Comparison of ENCODE assay signal across 28 cellular contexts in genomic region chr12:113470871-113471618, GRCh38. TPM values are rescaled to one million over a fixed set of nuclear protein-coding genes. Genes with fewer than 3 reads are reported as not detected.
DNase-seq lines count a peak whose midpoint lies in the region; ATAC-seq and TF ChIP-seq lines count a peak whose summit lies in the region.
"Had no signal": no experiment of that assay in that cellular context is flagged by ENCODE, and none has a peak within 500 bp of the region (broad histone marks: within the 10 kb centered on the region; RNA-seq: fewer than 3 reads in every experiment).

No MANE protein-coding gene starts in this region.

- no peak overlapping the region for H3K27ac ChIP-seq in SK-N-SH (ENCODE audit: low read depth in 2 of 2, low read length in 1 of 2)
- no peak overlapping the region for H3K27ac ChIP-seq in aorta (ENCODE audit: low read depth in 1 of 2, low read length in 2 of 2)
- H3K27ac ChIP-seq in mesendoderm (ENCODE audit: low read depth, low read length) = no peak overlapping the region
- H3K27ac ChIP-seq: BLaER1 treated with 17β-estradiol and CSF1 and Interleukin-3, amounts not matched to agents 10 nM and 100 nM; cardiac muscle cell; gastroesophageal sphincter; psoas muscle; SJSA1 had no signal

- WGBS in SK-N-SH (ENCODE audit: low lambda C conversion rate) = 6% methylated on average over 24 of the region's 53 CpGs
- 1% methylated on average over 52 to 53 of the region's 53 CpGs for WGBS in aorta, 2 donors
- WGBS in mesendoderm (ENCODE audit: extremely low coverage, insufficient coverage, low lambda C conversion rate) = no CpG with 5 or more reads among the region's 53 CpGs

- ATAC-seq in SK-N-SH treated with all-trans-retinoic acid at 6 μM for 48 hours = no peak
- peak; percentile 40 for ATAC-seq in aorta (ENCODE audit: low FRiP score)
- no peak for ATAC-seq in GM18505 (IDR thresholded peaks at IDR 0.05; ENCODE audit: unreplicated experiment)
- ATAC-seq: activated T-cell treated with anti-CD3 and anti-CD28 coated beads, Interleukin-2, amount 50 U/mL, for 72 hours; gastroesophageal sphincter; left cardiac atrium; psoas muscle had no signal

- no peak overlapping the region for H3K4me3 Mint-ChIP-seq in activated CD4-positive, alpha-beta T cell treated with anti-CD3 and anti-CD28 coated beads, Interleukin-2, amount 10 ng/mL, durations not matched to agents 24 days and 14 days
- H3K4me3 Mint-ChIP-seq: activated naive CD4-positive, alpha-beta T cell treated with anti-CD3 and anti-CD28 coated beads, Interleukin-2, amount 10 ng/mL, durations not matched to agents 7 days and 5 days had no signal

- H2BK5ac ChIP-seq in mesendoderm (ENCODE audit: low read length) = no peak overlapping the region

- CTCF ChIA-PET in SK-N-SH (lab: Yijun Ruan, JAX) = interaction anchor here (1.0 to 2.3 kb wide), 2 partner anchors 9 to 441 kb away, joined by 3 to 5 read pairs; no protein-coding TSS in a partner anchor

- H3K9ac ChIP-seq in SK-N-SH (no peak overlapping the region), NT2/D1 (ENCODE audit: insufficient read length, low read depth) (peak overlapping the region; percentile 65), mesendoderm (ENCODE audit: low read length) (no peak overlapping the region)
- H3K9ac ChIP-seq: BLaER1 treated with 17β-estradiol and CSF1 and Interleukin-3, amounts not matched to agents 10 nM and 100 nM had no signal

- H3K79me2 ChIP-seq in SK-N-SH (ENCODE audit: insufficient read depth) (no peaks in the 10 kb centered on the region), mesendoderm (ENCODE audit: control insufficient read depth, insufficient read depth, low read length) (no peaks in the 10 kb centered on the region)

- H3K36me3 Mint-ChIP-seq in activated CD4-positive, alpha-beta T cell treated with anti-CD3 and anti-CD28 coated beads, Interleukin-2, amount 10 ng/mL, durations not matched to agents 24 days and 14 days (ENCODE audit: low read depth) = peaks cover 3% of the 10 kb centered on the region
- H3K36me3 Mint-ChIP-seq: activated naive CD4-positive, alpha-beta T cell treated with anti-CD3 and anti-CD28 coated beads, Interleukin-2, amount 10 ng/mL, durations not matched to agents 7 days and 5 days had no signal

- no peak overlapping the region for H3K4ac ChIP-seq in mesendoderm (ENCODE audit: low read depth, low read length)

- no peak overlapping the region for H4K5ac ChIP-seq in mesendoderm (ENCODE audit: low read length)

- no peak overlapping the region for H2AFZ ChIP-seq in SK-N-SH (ENCODE audit: low read depth)

- H3K9me3 ChIP-seq in SK-N-SH (no peaks in the 10 kb centered on the region), NT2/D1 (ENCODE audit: insufficient read depth, low read length) (no peaks in the 10 kb centered on the region), aorta (ENCODE audit: control insufficient read depth, low read length) (no peaks in the 10 kb centered on the region)
- H3K9me3 ChIP-seq: gastroesophageal sphincter, psoas muscle, SJSA1 had no signal

- H2AK5ac ChIP-seq in mesendoderm (ENCODE audit: low read length) = no peak overlapping the region

- H3F3A ChIP-seq in SK-N-SH (replicated peaks; ENCODE audit: insufficient read depth) = no peaks in the 10 kb centered on the region

- no peaks in the 10 kb centered on the region for H3K79me1 ChIP-seq in mesendoderm (ENCODE audit: low read length)

- no peak for TF ChIP-seq POLR2A in GM18505 (IDR thresholded peaks at IDR 0.05; ENCODE audit: borderline replicate concordance, extremely low read depth, insufficient read depth, insufficient read length)

- H3K4me2 ChIP-seq in SK-N-SH (peak overlapping the region; percentile 11; the same call in 1 of the 2 replicates), mesendoderm (ENCODE audit: low read length) (no peak overlapping the region)
- H3K4me2 ChIP-seq: BLaER1 treated with 17β-estradiol and CSF1 and Interleukin-3, amounts not matched to agents 10 nM and 100 nM had no signal

- intact Hi-C loops in aorta (cut with DNase I) = no loop called here
- intact Hi-C loops in activated CD4-positive, alpha-beta T cell treated with anti-CD3 and anti-CD28 coated beads, Interleukin-2, amount 10 ng/mL, durations not matched to agents 24 days and 14 days (cut with micrococcal nuclease) = loop anchor here (5.0 kb wide), 2 partner anchors 976 to 1211 kb away; partner anchors contain the start of gene TBX3

- peaks cover 12% of the 10 kb centered on the region; the same call in 1 of the 2 replicates for H4K20me1 ChIP-seq in SK-N-SH (ENCODE audit: insufficient read depth)

- no peak overlapping the region for H3K56ac ChIP-seq in mesendoderm (ENCODE audit: low read length)

- H3K27ac Mint-ChIP-seq in activated CD4-positive, alpha-beta T cell treated with anti-CD3 and anti-CD28 coated beads, Interleukin-2, amount 10 ng/mL, durations not matched to agents 24 days and 14 days = no peak overlapping the region
- H3K27ac Mint-ChIP-seq: activated T-cell treated with anti-CD3 and anti-CD28 coated beads, Interleukin-2, amount 50 U/mL, for 72 hours had no signal

- H3K36me3 ChIP-seq in SK-N-SH (replicated peaks in 1 of 2; ENCODE audit: control insufficient read depth in 1 of 2, insufficient read depth in 2 of 2, low read length in 1 of 2) (no peaks in the 10 kb centered on the region), NT2/D1 (ENCODE audit: insufficient read depth, insufficient read length, low read length) (no peaks in the 10 kb centered on the region), aorta (ENCODE audit: control insufficient read depth in 1 of 2, insufficient read depth in 2 of 2, low read length in 1 of 2) (no peaks in the 10 kb centered on the region), mesendoderm (ENCODE audit: control insufficient read depth, insufficient read depth, low read length) (no peaks in the 10 kb centered on the region)
- H3K36me3 ChIP-seq: BLaER1 treated with 17β-estradiol and CSF1 and Interleukin-3, amounts not matched to agents 10 nM and 100 nM; cardiac muscle cell; gastroesophageal sphincter; SJSA1 had no signal

- H3K23ac ChIP-seq in mesendoderm (ENCODE audit: low read length) = no peak overlapping the region

- no peak overlapping the region for H2BK15ac ChIP-seq in mesendoderm (replicated peaks; ENCODE audit: low read depth)

- H3K18ac ChIP-seq in mesendoderm (ENCODE audit: low read length) = no peak overlapping the region

- DNase-seq in SK-N-SH (peak; percentile 32), NT2/D1 (ENCODE audit: low read depth, low spot score) (no peak), aorta (no peak), mesendoderm (no peak)
- DNase-seq in activated CD4-positive, alpha-beta T cell treated with anti-CD3 and anti-CD28 coated beads, Interleukin-2, amount 10 ng/mL, durations not matched to agents 24 days and 14 days = no peak
- DNase-seq: ACHN; activated CD4-positive, alpha-beta T cell treated with anti-CD3 and anti-CD28 coated beads for 4 hours; activated naive CD4-positive, alpha-beta T cell treated with anti-CD3 and anti-CD28 coated beads, Interleukin-2, amount 10 ng/mL, durations not matched to agents 7 days and 5 days; activated T-cell treated with anti-CD3 and anti-CD28 coated beads, Interleukin-2, amount 50 U/mL, for 72 hours; cortex of kidney; KG1; left cardiac atrium; mammary epithelial cell; NCI-H1436; NCI-H2107; psoas muscle had no signal

- H3K9me2 ChIP-seq in SK-N-SH = no peaks in the 10 kb centered on the region

- H3K4me1 ChIP-seq in SK-N-SH (ENCODE audit: control insufficient read depth in 1 of 2, insufficient read depth in 2 of 2, low read depth in 1 of 2, low read length in 1 of 2) (no peaks in the 10 kb centered on the region), NT2/D1 (ENCODE audit: insufficient read depth, insufficient read length) (peaks cover 53% of the 10 kb centered on the region), aorta (ENCODE audit: control insufficient read depth in 1 of 2, insufficient read depth in 2 of 2, low read length in 2 of 2) (no peaks in the 10 kb centered on the region), mesendoderm (ENCODE audit: control insufficient read depth, low read depth, low read length) (no peaks in the 10 kb centered on the region)
- H3K4me1 ChIP-seq: BLaER1 treated with 17β-estradiol and CSF1 and Interleukin-3, amounts not matched to agents 10 nM and 100 nM; psoas muscle had no signal

- H3K9me3 Mint-ChIP-seq in activated CD4-positive, alpha-beta T cell treated with anti-CD3 and anti-CD28 coated beads, Interleukin-2, amount 10 ng/mL, durations not matched to agents 24 days and 14 days = peaks cover 5% of the 10 kb centered on the region
- H3K9me3 Mint-ChIP-seq: activated naive CD4-positive, alpha-beta T cell treated with anti-CD3 and anti-CD28 coated beads, Interleukin-2, amount 10 ng/mL, durations not matched to agents 7 days and 5 days; activated T-cell treated with anti-CD3 and anti-CD28 coated beads, Interleukin-2, amount 50 U/mL, for 72 hours had no signal

- H2BK120ac ChIP-seq in mesendoderm (ENCODE audit: low read depth, low read length) = no peak overlapping the region

- TF ChIP-seq EP300 in SK-N-SH (IDR thresholded peaks at IDR 0.05; ENCODE audit: borderline replicate concordance in 1 of 2, low read depth in 1 of 2, low read length in 1 of 2) = no peak

- H3K4me3 ChIP-seq in SK-N-SH (ENCODE audit: low read depth in 2 of 2, low read length in 1 of 2) = no peak overlapping the region
- H3K4me3 ChIP-seq in NT2/D1 (ENCODE audit: insufficient read length, low read depth) = peak overlapping the region; percentile 36
- peak overlapping the region; percentile 18 for H3K4me3 ChIP-seq in iPS-11a (ENCODE audit: low read depth, low read length)
- no peak overlapping the region for H3K4me3 ChIP-seq in aorta (ENCODE audit: low read length in 2 of 2)
- no peak overlapping the region for H3K4me3 ChIP-seq in mesendoderm (ENCODE audit: low read length)
- H3K4me3 ChIP-seq: BLaER1 treated with 17β-estradiol and CSF1 and Interleukin-3, amounts not matched to agents 10 nM and 100 nM; cardiac muscle cell; gastroesophageal sphincter; psoas muscle; SJSA1 had no signal

- TF ChIP-seq CTCF in SK-N-SH (IDR thresholded peaks at IDR 0.05) = no peak

- H3K4me1 Mint-ChIP-seq in activated CD4-positive, alpha-beta T cell treated with anti-CD3 and anti-CD28 coated beads, Interleukin-2, amount 10 ng/mL, durations not matched to agents 24 days and 14 days = peaks cover 10% of the 10 kb centered on the region

- POLR2A ChIA-PET in SK-N-SH (lab: Yijun Ruan, JAX) = no interaction called here

- H4K8ac ChIP-seq in mesendoderm (ENCODE audit: low read depth, low read length) = no peak overlapping the region

- no peak for TF ChIP-seq RAD21 in SK-N-SH (IDR thresholded peaks at IDR 0.05; ENCODE audit: low read length)

- H3K27me3 ChIP-seq in SK-N-SH (ENCODE audit: insufficient read depth) = peaks cover 100% of the 10 kb centered on the region
- H3K27me3 ChIP-seq in NT2/D1 (ENCODE audit: insufficient read depth, insufficient read length) = peaks cover 100% of the 10 kb centered on the region
- H3K27me3 ChIP-seq in aorta (ENCODE audit: control insufficient read depth in 1 of 2, insufficient read depth in 2 of 2, low read length in 1 of 2) = peaks cover 0 to 1% of the 10 kb centered on the region in 2 donors
- H3K27me3 ChIP-seq in mesendoderm (ENCODE audit: insufficient read depth, low read length, poor library complexity) = peaks cover 99% of the 10 kb centered on the region

- peaks cover 79% of the 10 kb centered on the region for H3K27me3 Mint-ChIP-seq in activated CD4-positive, alpha-beta T cell treated with anti-CD3 and anti-CD28 coated beads, Interleukin-2, amount 10 ng/mL, durations not matched to agents 24 days and 14 days

RNA-seq across cellular contexts. Expression of gene LHX5, which starts 0.6 kb away (rescaled TPM):
- polyA plus RNA-seq in SK-N-SH (2012; rRNA removed) (not detected in 2 replicates), aorta (not detected)
- not detected in 2 replicates for polyA plus RNA-seq in SK-N-SH (2012; cell fraction: cytosol; rRNA removed)
- polyA plus RNA-seq in SK-N-SH (2012; cell fraction: nucleus; rRNA removed) = 0.01 TPM in 1 of 2 replicates, not detected in the other
- not detected for total RNA-seq in aorta
- not detected in 2 replicates for total RNA-seq in activated CD4-positive, alpha-beta T cell treated with anti-CD3 and anti-CD28 coated beads, Interleukin-2, amount 10 ng/mL, durations not matched to agents 24 days and 14 days
- not detected for polyA plus RNA-seq in mesendoderm (2013, experiment 1 of 2)
- 0.03 TPM for polyA plus RNA-seq in mesendoderm (2013, experiment 2 of 2)
- total RNA-seq: cardiac muscle cell; gastroesophageal sphincter; H4; HT-29; left cardiac atrium; psoas muscle; SJSA1; subcutaneous adipose tissue; T-helper 1 cell treated with Interleukin-12 subunit alpha and Interleukin-12 subunit beta and Interleukin-4 antibody, amounts not matched to agents 30 ng/mL and 1 ng/mL, for 36 hours; ureter had no signal
- polyA plus RNA-seq: cardiac muscle cell, psoas muscle had no signal

RNA-seq across cellular contexts. Expression of gene SDSL, which starts 48.9 kb away (rescaled TPM):
- polyA plus RNA-seq in SK-N-SH (2012; rRNA removed) (32.4 and 33.7 TPM in 2 replicates), aorta (10 to 100 TPM in 1 of 2 donors, 1 to 10 TPM in 1; 9.1 to 13.4 TPM)
- polyA plus RNA-seq in SK-N-SH (2012; cell fraction: cytosol; rRNA removed) = 16.7 and 24.6 TPM in 2 replicates
- 28.1 and 36.0 TPM in 2 replicates for polyA plus RNA-seq in SK-N-SH (2012; cell fraction: nucleus; rRNA removed)
- 1 to 10 TPM; 3.8 to 4.5 TPM for total RNA-seq in aorta
- 0.61 and 0.78 TPM in 2 replicates for total RNA-seq in activated CD4-positive, alpha-beta T cell treated with anti-CD3 and anti-CD28 coated beads, Interleukin-2, amount 10 ng/mL, durations not matched to agents 24 days and 14 days
- polyA plus RNA-seq in mesendoderm (2013, experiment 1 of 2) = 0.31 TPM
- 0.29 TPM for polyA plus RNA-seq in mesendoderm (2013, experiment 2 of 2)

Comparison
In these comparisons a context has a peak if more than half of its experiments do, and no peak if none do; other contexts are left out.
1. H3K4me3 ChIP-seq: peak in NT2/D1 (single experiment) and iPS-11a (single experiment); none in SK-N-SH (0 of 2), aorta (0 of 2) and mesendoderm (single experiment).